In genomic region chr2:64080179-64080578, GRCh38 we compare ENCODE assay signal across 30 cellular contexts.
"Had no signal": no experiment of that assay in that cellular context is flagged by ENCODE, and none has a peak within 500 bp of the region (broad histone marks: within the 10 kb centered on the region; RNA-seq: fewer than 3 reads in every experiment).

No MANE protein-coding gene starts in this region.

- H3K4me3 Mint-ChIP-seq: mesothelial cell of epicardium; naive B cell; natural killer cell; nephron progenitor cell; stimulated activated naive B cell treated with anti-CD40 and anti-IgM and Interleukin-4, amounts not matched to agents 10 μg/mL and 1 μg/mL and 100 μg/mL, for 72 hours had no signal

- H3K79me2 ChIP-seq: hepatocyte had no signal

- H3K27ac Mint-ChIP-seq: natural killer cell; nephron progenitor cell; progenitor cell of endocrine pancreas; stimulated activated naive B cell treated with anti-CD40 and anti-IgM and Interleukin-4, amounts not matched to agents 10 μg/mL and 1 μg/mL and 100 μg/mL, for 72 hours had no signal

- FAIRE-seq: keratinocyte, urothelium cell line had no signal

- ATAC-seq: heart right ventricle; left cardiac atrium; left lobe of liver; lower lobe of right lung; natural killer cell; sciatic nerve; stimulated activated naive B cell treated with anti-CD40 and anti-IgM and Interleukin-4, amounts not matched to agents 10 μg/mL and 1 μg/mL and 100 μg/mL, for 72 hours; stimulated activated naive CD8-positive, alpha-beta T cell treated with anti-CD3 and anti-CD28 coated beads, Interleukin-15, Interleukin-2, amounts not matched to agents 100 U/mL and 50 U/mL, for 24 hours had no signal

- H3K4me2 ChIP-seq: hepatocyte had no signal

- H3K27me3 ChIP-seq: heart right ventricle, hepatocyte, ovary, right atrium auricular region, stomach, testis, thyroid gland, transverse colon, upper lobe of left lung had no signal

- H3K4me1 ChIP-seq: heart right ventricle, lower lobe of right lung, right atrium auricular region, stomach, testis, thyroid gland, transverse colon, upper lobe of left lung had no signal

- H3K27me3 Mint-ChIP-seq: stimulated activated naive B cell treated with anti-CD40 and anti-IgM and Interleukin-4, amounts not matched to agents 10 μg/mL and 1 μg/mL and 100 μg/mL, for 72 hours had no signal

- H3K4me3 ChIP-seq: heart right ventricle, hepatocyte, lower lobe of right lung, ovary, right atrium auricular region, skin epidermis, stomach, testis, thyroid gland, transverse colon, upper lobe of left lung had no signal

- H3K9me3 ChIP-seq: heart right ventricle, lower lobe of right lung, ovary, right atrium auricular region, stomach, testis, thyroid gland, transverse colon, upper lobe of left lung had no signal

- H3K36me3 Mint-ChIP-seq: mesothelial cell of epicardium; naive B cell; natural killer cell; stimulated activated naive B cell treated with anti-CD40 and anti-IgM and Interleukin-4, amounts not matched to agents 10 μg/mL and 1 μg/mL and 100 μg/mL, for 72 hours had no signal

- H3K4me1 Mint-ChIP-seq: natural killer cell, nephron progenitor cell had no signal

- DNase-seq: heart right ventricle; kidney glomerular epithelial cell; left cardiac atrium; lower lobe of right lung; mammary epithelial cell; mesenchymal stem cell; naive B cell; natural killer cell; nephron progenitor cell; ovary; stimulated activated CD4-positive, alpha-beta T cell treated with anti-CD3 and anti-CD28 coated beads, Interleukin-12 subunit alpha, Interleukin-12 subunit beta, amount 100 ng/mL, for 4 hours; stimulated activated CD4-positive, alpha-beta T cell treated with anti-CD3 and anti-CD28 coated beads, Interleukin-15, amount 100 ng/mL, for 24 hours; stimulated activated CD4-positive, alpha-beta T cell treated with anti-CD3 and anti-CD28 coated beads, Interleukin-2, amount 100 ng/mL, for 24 hours; stimulated activated CD4-positive, alpha-beta T cell treated with anti-CD3 and anti-CD28 coated beads, Interleukin-4, amount 100 ng/mL, for 1 hour; stimulated activated naive B cell treated with anti-CD40 and anti-IgM and Interleukin-4, amounts not matched to agents 10 μg/mL and 1 μg/mL and 100 μg/mL, for 72 hours; stimulated activated naive CD8-positive, alpha-beta T cell treated with anti-CD3 and anti-CD28 coated beads, Interleukin-15, Interleukin-2, amounts not matched to agents 100 U/mL and 50 U/mL, for 24 hours; stomach; testis; thyroid gland; transverse colon; upper lobe of left lung had no signal

- H3K9me3 Mint-ChIP-seq: mesothelial cell of epicardium; naive B cell; natural killer cell; nephron progenitor cell; stimulated activated naive B cell treated with anti-CD40 and anti-IgM and Interleukin-4, amounts not matched to agents 10 μg/mL and 1 μg/mL and 100 μg/mL, for 72 hours had no signal

- H3K27ac ChIP-seq: heart right ventricle, hepatocyte, lower lobe of right lung, ovary, right atrium auricular region, skin epidermis, stomach, testis, thyroid gland, transverse colon, upper lobe of left lung had no signal

- H2AFZ ChIP-seq: hepatocyte had no signal

- H3K36me3 ChIP-seq: heart right ventricle, lower lobe of right lung, ovary, right atrium auricular region, stomach, thyroid gland, transverse colon, upper lobe of left lung had no signal
